In the genomic region with DNA sequence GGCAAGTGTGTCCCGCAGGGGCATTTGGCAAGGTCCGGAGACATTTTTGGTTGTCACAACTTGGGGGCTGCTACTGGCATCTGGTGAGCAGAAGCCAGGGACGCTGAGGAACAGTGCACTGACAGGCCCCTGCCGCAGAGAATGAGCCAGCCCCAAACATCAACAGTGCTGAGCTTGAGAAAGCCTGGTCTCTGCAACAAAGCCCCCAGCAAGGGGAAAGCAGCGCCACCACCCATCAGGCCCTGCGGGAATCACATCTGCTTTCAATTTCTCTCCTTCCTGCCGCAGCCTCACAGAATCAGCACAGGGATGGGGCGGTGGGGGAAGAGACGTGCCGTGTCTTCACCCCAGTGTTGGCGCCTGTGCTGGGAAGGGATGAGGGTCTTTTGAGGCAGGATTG, we compare ENCODE assay signal across 19 cellular contexts. TPM values are rescaled to one million over a fixed set of nuclear protein-coding genes. Genes with fewer than 3 reads are reported as not detected.
DNase-seq lines count a peak whose midpoint lies in the region; ATAC-seq, FAIRE-seq and TF ChIP-seq lines count a peak whose summit lies in the region.
"Had no signal": no experiment of that assay in that cellular context is flagged by ENCODE, and none has a peak within 500 bp of the region (broad histone marks: within the 10 kb centered on the region; RNA-seq: fewer than 3 reads in every experiment).

No MANE protein-coding gene starts in this region.

- peak overlapping the region; percentile 98 for H3K27ac ChIP-seq in SK-N-MC
- no peak overlapping the region for H3K27ac ChIP-seq in small intestine (ENCODE audit: low read depth in 1 of 2, low read length in 1 of 2)
- H3K27ac ChIP-seq: testis had no signal

- CTCF ChIA-PET in GM10248 (lab: Yijun Ruan, JAX): interaction anchor here (3.7 kb wide), 1 partner anchor 17 kb away, joined by 18 read pairs; the partner anchor contains the start of gene SPHK1

- 72 to 89% (median 89%) methylated on average over 11 of the region's 11 CpGs for WGBS in small intestine, 3 donors

- no peaks in the 10 kb centered on the region for H3K9me3 ChIP-seq in BE2C
- no peaks in the 10 kb centered on the region for H3K9me3 ChIP-seq in SK-N-MC (ENCODE audit: low read depth, low read length)
- no peaks in the 10 kb centered on the region for H3K9me3 ChIP-seq in small intestine (ENCODE audit: control insufficient read depth, low read depth)
- H3K9me3 ChIP-seq: testis had no signal

- H3K27me3 ChIP-seq in BE2C (no peaks in the 10 kb centered on the region), small intestine (ENCODE audit: control insufficient read depth in 2 of 2, insufficient read depth in 2 of 2, low read length in 2 of 2) (no peaks in the 10 kb centered on the region)
- H3K27me3 ChIP-seq: testis had no signal

- ATAC-seq in HG02981 (IDR thresholded peaks at IDR 0.05; ENCODE audit: unreplicated experiment): no peak
- ATAC-seq: activated T-helper 17 cell treated with anti-CD3 and anti-CD28 coated beads, Interleukin-2, amount 50 U/mL, for 72 hours; left colon; Right ventricle myocardium inferior had no signal

- H3K4me1 ChIP-seq in BE2C: peaks cover 10% of the 10 kb centered on the region
- no peaks in the 10 kb centered on the region for H3K4me1 ChIP-seq in small intestine (ENCODE audit: control insufficient read depth in 2 of 2, insufficient read depth in 1 of 2, low read depth in 1 of 2, low read length in 1 of 2)

- DNase-seq in BE2C (peak; percentile 76), GM10248 (ENCODE audit: extremely low spot score) (peak; percentile 51), SK-N-MC (ENCODE audit: low read depth, low spot score) (peak; percentile 96), islet precursor cell (peak; percentile 58), small intestine (no peak), ureter (ENCODE audit: low spot score) (no peak)
- DNase-seq in stimulated activated CD4-positive, alpha-beta T cell treated with anti-CD3 and anti-CD28 coated beads, Interleukin-4, amount 100 ng/mL, for 24 hours: no peak
- DNase-seq: activated CD4-positive, CD25-positive, alpha-beta regulatory T cell; amniotic stem cell; left colon; NCI-H187; NCI-H446; nucleus accumbens; T-helper 2 cell; testis had no signal

- no peak for FAIRE-seq in small intestine (lab: Jason Lieb, UNC)
- FAIRE-seq: D721Med had no signal

- H3K9ac ChIP-seq in SK-N-MC (ENCODE audit: insufficient read length): peak overlapping the region; percentile 70

- peak overlapping the region; percentile 0; the same call in 1 of the 2 replicates for H3K4me3 ChIP-seq in BE2C (ENCODE audit: low read depth, low read length)
- H3K4me3 ChIP-seq in SK-N-MC: peak overlapping the region; percentile 80
- H3K4me3 ChIP-seq in small intestine (ENCODE audit: low read depth in 1 of 2, low read length in 2 of 2): no peak overlapping the region
- H3K4me3 ChIP-seq: testis had no signal

- TF ChIP-seq CTCF in BE2C (IDR thresholded peaks at IDR 0.05; ENCODE audit: low read depth, low read length): peak; percentile 26; the same call in 1 of the 2 replicates
- TF ChIP-seq CTCF in GM10248 (IDR thresholded peaks at IDR 0.05; ENCODE audit: control extremely low read depth, extremely low read depth, low read depth, missing control alignments): no peak

- H3K36me3 ChIP-seq in BE2C: no peaks in the 10 kb centered on the region
- no peaks in the 10 kb centered on the region for H3K36me3 ChIP-seq in SK-N-MC (ENCODE audit: insufficient read depth, low read length)
- H3K36me3 ChIP-seq in small intestine (ENCODE audit: control insufficient read depth in 2 of 2, insufficient read depth in 2 of 2, low read length in 2 of 2): no peaks in the 10 kb centered on the region

- POLR2A ChIA-PET in GM10248 (lab: Yijun Ruan, JAX): no interaction called here

RNA-seq across cellular contexts. Expression of gene PRPSAP1, which starts 14.8 kb away (rescaled TPM):
- 67.5 TPM for polyA plus RNA-seq in BE2C (2012; ENCODE audit: insufficient read depth, insufficient read length, low read depth)
- 10 to 100 TPM; 32.2 to 34.9 (median 32.5) TPM for polyA plus RNA-seq in small intestine
- total RNA-seq in ureter: 40.1 TPM

RNA-seq across cellular contexts. Expression of gene SPHK1, which starts 15.9 kb away (rescaled TPM):
- polyA plus RNA-seq in BE2C (2012; ENCODE audit: insufficient read depth, insufficient read length, low read depth): 14.1 TPM
- 10 to 100 TPM; 10.5 to 12.7 (median 11.6) TPM for polyA plus RNA-seq in small intestine
- 3.1 TPM for total RNA-seq in ureter

Comparison
In these comparisons a context has a peak if more than half of its experiments do, and no peak if none do; other contexts are left out.
1. DNase-seq: peak in BE2C (single experiment), GM10248 (single experiment), SK-N-MC (single experiment) and islet precursor cell (single experiment); none in small intestine (single experiment), stimulated activated CD4-positive, alpha-beta T cell treated with anti-CD3 and anti-CD28 coated beads, Interleukin-4, amount 100 ng/mL, for 24 hours (single experiment) and ureter (single experiment).
2. H3K4me3 ChIP-seq: peak in BE2C (single experiment) and SK-N-MC (single experiment); none in small intestine (0 of 2).